Comparison of ENCODE assay signal across 1 cellular context in genomic region chr2:213151437-213152064, GRCh38.
TF ChIP-seq lines count a peak whose summit lies in the region.

TSS of gene IKZF2 (minus strand) at chr2:213151612. CDS start at chr2:213148629, 2,983 bp downstream.

TF ChIP-seq in HEK293, 187 proteins besides CTCF, POLR2A, EP300 and RAD21 (continued from another document):
- TF ChIP-seq ZNF302 (tag by site-specific recombination; IDR thresholded peaks at IDR 0.05; ENCODE audit: low read depth) (no peak), ZNF785 (tag by site-specific recombination; IDR thresholded peaks at IDR 0.05) (no peak), ZNF214 (tag by site-specific recombination; IDR thresholded peaks at IDR 0.05; ENCODE audit: borderline replicate concordance) (no peak), ZNF518A (tag by site-specific recombination; conservative IDR thresholded peaks at IDR 0.05; ENCODE audit: low read depth) (no peak), EGR2 (tag by site-specific recombination; IDR thresholded peaks at IDR 0.05; ENCODE audit: low read depth) (no peak), ZNF664 (tag by site-specific recombination; IDR thresholded peaks at IDR 0.05) (no peak), ZNF555 (tag by site-specific recombination; conservative IDR thresholded peaks at IDR 0.05) (no peak), ZNF341 (tag by site-specific recombination; IDR thresholded peaks at IDR 0.05; ENCODE audit: low read depth) (no peak), ZNF112 (tag by site-specific recombination; IDR thresholded peaks at IDR 0.05) (no peak), ZNF558 (tag by site-specific recombination; IDR thresholded peaks at IDR 0.05) (no peak), ZNF843 (tag by site-specific recombination; IDR thresholded peaks at IDR 0.05) (no peak), ZNF37A (tag by site-specific recombination; IDR thresholded peaks at IDR 0.05) (no peak), ZNF174 (tag by site-specific recombination; IDR thresholded peaks at IDR 0.05) (no peak), ZNF626 (tag by site-specific recombination; IDR thresholded peaks at IDR 0.05) (no peak), ZNF184 (tag by site-specific recombination; IDR thresholded peaks at IDR 0.05) (0 out of 2 replicates have a peak, but pooled peaks have one; percentile 13), ZNF768 (tag by site-specific recombination; IDR thresholded peaks at IDR 0.05) (no peak), GLI2 (tag by site-specific recombination; IDR thresholded peaks at IDR 0.05; ENCODE audit: borderline replicate concordance, low read depth) (no peak), YY2 (tag by site-specific recombination; IDR thresholded peaks at IDR 0.05) (no peak), ZBTB17 (tag by site-specific recombination; IDR thresholded peaks at IDR 0.05) (peak; percentile 72; the same call in 1 of the 2 replicates), ZNF585B (tag by site-specific recombination; IDR thresholded peaks at IDR 0.05) (no peak), ZNF701 (tag by site-specific recombination; IDR thresholded peaks at IDR 0.05) (no peak), ZNF157 (tag by site-specific recombination; IDR thresholded peaks at IDR 0.05) (no peak), REPIN1 (tag by site-specific recombination; IDR thresholded peaks at IDR 0.05; ENCODE audit: low read depth) (no peak), ZBTB1 (tag by site-specific recombination; IDR thresholded peaks at IDR 0.05) (no peak), TRIM28 (IDR thresholded peaks at IDR 0.05; ENCODE audit: borderline replicate concordance, low read length) (no peak), ZNF600 (tag by site-specific recombination; IDR thresholded peaks at IDR 0.05) (no peak), ZNF266 (tag by site-specific recombination; IDR thresholded peaks at IDR 0.05; ENCODE audit: low read depth) (no peak), HOXC10 (CRISPR knock-in tag; IDR thresholded peaks at IDR 0.05) (no peak), GLI4 (tag by site-specific recombination; IDR thresholded peaks at IDR 0.05) (no peak), ZNF561 (tag by site-specific recombination; IDR thresholded peaks at IDR 0.05; ENCODE audit: borderline replicate concordance) (no peak), ZBTB8A (tag by site-specific recombination; IDR thresholded peaks at IDR 0.05) (peak; percentile 49), ZNF645 (tag by site-specific recombination; IDR thresholded peaks at IDR 0.05) (no peak), ZNF121 (tag by site-specific recombination; IDR thresholded peaks at IDR 0.05) (no peak), ZNF223 (tag by site-specific recombination; IDR thresholded peaks at IDR 0.05) (no peak), OVOL3 (tag by site-specific recombination; IDR thresholded peaks at IDR 0.05) (no peak), ZNF10 (tag by site-specific recombination; IDR thresholded peaks at IDR 0.05) (peak; percentile 41; the same call in 1 of the 2 replicates), ZNF423 (tag by site-specific recombination; IDR thresholded peaks at IDR 0.05) (no peak), ZNF292 (tag by site-specific recombination; IDR thresholded peaks at IDR 0.05; ENCODE audit: borderline replicate concordance, low read depth) (no peak), YY1 (tag by site-specific recombination; IDR thresholded peaks at IDR 0.05) (no peak)
